ENCODE assay signal across 14 cellular contexts in the genomic region with DNA sequence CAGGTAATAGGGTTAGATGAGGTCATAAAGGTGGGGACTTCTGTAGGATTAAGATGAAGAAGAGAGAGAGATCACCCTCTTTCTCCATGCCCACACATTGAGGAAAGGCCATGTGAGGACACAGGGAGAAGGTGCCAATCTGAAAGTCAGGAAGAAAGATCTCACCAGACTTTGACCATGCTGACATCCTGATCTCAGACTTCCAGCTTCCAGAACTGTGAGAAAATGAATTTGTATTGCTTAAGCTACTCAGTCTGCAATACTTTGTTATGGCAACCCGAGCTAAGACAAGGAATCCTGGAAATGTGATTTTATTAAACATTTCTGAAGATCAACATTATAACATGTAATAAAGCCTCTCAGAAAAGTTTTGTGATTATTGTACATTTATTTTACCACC. TPM values are rescaled to one million over a fixed set of nuclear protein-coding genes. Genes with fewer than 3 reads are reported as not detected.
A peak's percentile ranks its signal among the peaks of the same experiment; 100 is the strongest.
DNase-seq lines count a peak whose midpoint lies in the region; ATAC-seq, FAIRE-seq and TF ChIP-seq lines count a peak whose summit lies in the region.
"Had no signal": no experiment of that assay in that cellular context is flagged by ENCODE, and none has a peak within 500 bp of the region (broad histone marks: within the 10 kb centered on the region; RNA-seq: fewer than 3 reads in every experiment).

No MANE protein-coding gene starts in this region.

- H3K36me3 ChIP-seq in GM23248 (ENCODE audit: low read depth) (no peaks in the 10 kb centered on the region), mesenchymal stem cell (ENCODE audit: control insufficient read depth in 1 of 2, insufficient read depth in 2 of 2, low read depth in 1 of 2, low read length in 2 of 2) (no peaks in the 10 kb centered on the region), subcutaneous abdominal adipose tissue (ENCODE audit: control insufficient read depth in 5 of 5, insufficient read depth in 5 of 5, low read length in 5 of 5) (no peaks in the 10 kb centered on the region)
- H3K36me3 ChIP-seq: BLaER1 treated with 17β-estradiol and CSF1 and Interleukin-3, amounts not matched to agents 10 nM and 100 nM had no signal

- H3K27me3 ChIP-seq in GM23248 (replicated peaks; ENCODE audit: insufficient read depth) (no peaks in the 10 kb centered on the region), mesenchymal stem cell (ENCODE audit: control insufficient read depth in 1 of 2, insufficient read depth in 1 of 2, low read length in 2 of 2) (no peaks in the 10 kb centered on the region), subcutaneous abdominal adipose tissue (ENCODE audit: control insufficient read depth in 5 of 5, insufficient read depth in 4 of 5, low read length in 5 of 5) (no peaks in the 10 kb centered on the region)
- H3K27me3 ChIP-seq: BLaER1 treated with 17β-estradiol and CSF1 and Interleukin-3, amounts not matched to agents 10 nM and 100 nM had no signal

- ATAC-seq in GM19351 (IDR thresholded peaks at IDR 0.05; ENCODE audit: unreplicated experiment), result no peak
- ATAC-seq: HCT116 had no signal

- no peak overlapping the region for H2BK5ac ChIP-seq in mesenchymal stem cell (ENCODE audit: low read depth, low read length, poor library complexity, severe bottlenecking)

- no peaks in the 10 kb centered on the region for H3K27me3 Mint-ChIP-seq in chondrocyte (ENCODE audit: low read depth)
- no peaks in the 10 kb centered on the region for H3K27me3 Mint-ChIP-seq in mesothelial cell of epicardium (ENCODE audit: low read depth)

- H4K8ac ChIP-seq in mesenchymal stem cell (ENCODE audit: low read length), result no peak overlapping the region

- H4K20me1 ChIP-seq in GM23248 (ENCODE audit: insufficient read depth), result no peaks in the 10 kb centered on the region

- no peak for TF ChIP-seq CTCF in chondrocyte (IDR thresholded peaks at IDR 0.05)
- no peak for TF ChIP-seq CTCF in mesothelial cell of epicardium (IDR thresholded peaks at IDR 0.05; ENCODE audit: unreplicated experiment)

- H3K4ac ChIP-seq in mesenchymal stem cell (ENCODE audit: low read depth in 1 of 2, low read length in 2 of 2), result peak overlapping the region in 1 of 2 experiments; percentile 28

- FAIRE-seq in urothelium cell line (lab: Jason Lieb, UNC), result no peak
- FAIRE-seq: H54 had no signal

- H3K4me3 Mint-ChIP-seq in chondrocyte (ENCODE audit: unreplicated experiment) (no peak overlapping the region), mesothelial cell of epicardium (no peak overlapping the region)

- H3K79me1 ChIP-seq in mesenchymal stem cell (replicated peaks; ENCODE audit: low read length, poor library complexity, severe bottlenecking), result no peaks in the 10 kb centered on the region

- H3K14ac ChIP-seq in mesenchymal stem cell (ENCODE audit: low read length in 2 of 2), result no peak overlapping the region

- peaks cover 25% of the 10 kb centered on the region; the same call in 1 of the 2 replicates for H3F3A ChIP-seq in GM23248 (ENCODE audit: insufficient read depth)

- H3K9me3 Mint-ChIP-seq in chondrocyte (ENCODE audit: low read depth) (no peaks in the 10 kb centered on the region), mesothelial cell of epicardium (no peaks in the 10 kb centered on the region)

- H2AK5ac ChIP-seq in mesenchymal stem cell (ENCODE audit: low read length, severe bottlenecking), result no peak overlapping the region

- H3K27ac ChIP-seq in GM23248 (peak overlapping the region; percentile 84), mesenchymal stem cell (ENCODE audit: low read length, poor library complexity, severe bottlenecking) (no peak overlapping the region), subcutaneous abdominal adipose tissue (ENCODE audit: low read depth, low read length) (peak overlapping the region; percentile 43)
- H3K27ac ChIP-seq: BLaER1 treated with 17β-estradiol and CSF1 and Interleukin-3, amounts not matched to agents 10 nM and 100 nM had no signal

- H2AFZ ChIP-seq in GM23248 (peak overlapping the region; percentile 47), mesenchymal stem cell (ENCODE audit: low read depth, low read length) (no peak overlapping the region)

- no peak overlapping the region for H3K23ac ChIP-seq in mesenchymal stem cell (ENCODE audit: low read length in 2 of 2)

- no peak overlapping the region for H2BK120ac ChIP-seq in mesenchymal stem cell (ENCODE audit: low read depth, low read length)

- H2BK12ac ChIP-seq in mesenchymal stem cell (ENCODE audit: low read length in 2 of 2), result no peak overlapping the region

- no peak overlapping the region for H4K91ac ChIP-seq in mesenchymal stem cell (ENCODE audit: low read length)

- H3K9me3 ChIP-seq in GM23248 (ENCODE audit: low read depth) (no peaks in the 10 kb centered on the region), mesenchymal stem cell (ENCODE audit: control insufficient read depth, low read length) (no peaks in the 10 kb centered on the region), subcutaneous abdominal adipose tissue (ENCODE audit: control insufficient read depth in 5 of 5, low read length in 5 of 5) (no peaks in the 10 kb centered on the region)
- H3K9me3 ChIP-seq: BLaER1 treated with 17β-estradiol and CSF1 and Interleukin-3, amounts not matched to agents 10 nM and 100 nM had no signal

- DNase-seq in GM23248, result peak; percentile 58
- DNase-seq in chondrocyte (ENCODE audit: low spot score), result no peak
- no peak for DNase-seq in mesenchymal stem cell
- no peak for DNase-seq in mesothelial cell of epicardium (ENCODE audit: low spot score in 2 of 2, unreplicated experiment in 2 of 2)
- DNase-seq in urothelium cell line (ENCODE audit: low spot score), result no peak
- no peak for DNase-seq in NCI-H2227 (lab: John Stamatoyannopoulos, UW; ENCODE audit: unreplicated experiment)
- DNase-seq: 8988T; CD4-positive, CD25-positive, alpha-beta regulatory T cell; DMS 273 treated with DMSO at 0.1 percent for 48 hours had no signal

- H3K36me3 Mint-ChIP-seq in chondrocyte (ENCODE audit: low read depth), result no peaks in the 10 kb centered on the region
- H3K36me3 Mint-ChIP-seq in mesothelial cell of epicardium, result no peaks in the 10 kb centered on the region
- H3K36me3 Mint-ChIP-seq: CD4-positive, CD25-positive, alpha-beta regulatory T cell had no signal

- 0 out of 2 replicates have a peak, but pooled peaks cover 5% of the 10 kb centered on the region for H3K9me2 ChIP-seq in GM23248 (ENCODE audit: insufficient read depth)

- H3K27ac Mint-ChIP-seq in chondrocyte (ENCODE audit: unreplicated experiment), result peak overlapping the region; percentile 38
- H3K27ac Mint-ChIP-seq in mesothelial cell of epicardium, result no peak overlapping the region
- H3K27ac Mint-ChIP-seq: CD4-positive, CD25-positive, alpha-beta regulatory T cell had no signal

- H3K4me1 Mint-ChIP-seq in chondrocyte (ENCODE audit: low read depth) (peaks cover 16% of the 10 kb centered on the region), mesothelial cell of epicardium (peaks cover 28% of the 10 kb centered on the region)

- peak overlapping the region; percentile 22 for H3K4me2 ChIP-seq in GM23248 (ENCODE audit: unreplicated experiment)
- H3K4me2 ChIP-seq in mesenchymal stem cell (ENCODE audit: low read length, poor library complexity, severe bottlenecking), result no peak overlapping the region
- H3K4me2 ChIP-seq: BLaER1 treated with 17β-estradiol and CSF1 and Interleukin-3, amounts not matched to agents 10 nM and 100 nM had no signal

- H3K4me1 ChIP-seq in GM23248 (ENCODE audit: insufficient read depth) (peaks cover 21% of the 10 kb centered on the region), mesenchymal stem cell (ENCODE audit: control insufficient read depth, insufficient read depth, low read depth, low read length) (no peaks in the 10 kb centered on the region), subcutaneous abdominal adipose tissue (ENCODE audit: control insufficient read depth in 5 of 5, insufficient read depth in 5 of 5, low read length in 5 of 5) (peaks cover 2 to 26% (median 19%) of the 10 kb centered on the region in 5 donors)

- H3K79me2 ChIP-seq in GM23248 (ENCODE audit: insufficient read depth), result peaks cover 8% of the 10 kb centered on the region

- H3K18ac ChIP-seq in mesenchymal stem cell (ENCODE audit: low read depth in 1 of 2, low read length in 2 of 2), result no peak overlapping the region

- H3K9ac ChIP-seq in GM23248, result peak overlapping the region; percentile 62
- peak overlapping the region; percentile 81 for H3K9ac ChIP-seq in mesenchymal stem cell (ENCODE audit: low read length)
- H3K9ac ChIP-seq in subcutaneous abdominal adipose tissue (ENCODE audit: low read length in 5 of 5), result no peak overlapping the region
- H3K9ac ChIP-seq: BLaER1 treated with 17β-estradiol and CSF1 and Interleukin-3, amounts not matched to agents 10 nM and 100 nM had no signal

- no peak overlapping the region for H3K4me3 ChIP-seq in GM23248
- H3K4me3 ChIP-seq in mesenchymal stem cell (ENCODE audit: insufficient read depth in 1 of 2, low read depth in 1 of 2, low read length in 2 of 2), result peak overlapping the region in 1 of 2 experiments; percentile 59
- no peak overlapping the region for H3K4me3 ChIP-seq in subcutaneous abdominal adipose tissue (ENCODE audit: low read depth in 1 of 5, low read length in 5 of 5)
- H3K4me3 ChIP-seq: BLaER1 treated with 17β-estradiol and CSF1 and Interleukin-3, amounts not matched to agents 10 nM and 100 nM had no signal

- in situ Hi-C loops in GM23248 (cut with MboI), result no loop called here

- H2BK15ac ChIP-seq in mesenchymal stem cell (ENCODE audit: low read depth, poor library complexity, severe bottlenecking), result no peak overlapping the region

- 6 to 14% methylated on average over 1 of the region's 1 CpG for WGBS in GM23248 (ENCODE audit: low coverage in 1 of 2, low lambda C conversion rate in 2 of 2, missing lambda C conversion rate in 2 of 2), 2 experiments
- WGBS in mesenchymal stem cell, result no CpG with 5 or more reads among the region's 1 CpG

RNA-seq across cellular contexts. Expression of gene CSNK1G3, which starts 3.5 kb away (rescaled TPM):
- 63.2 and 79.9 TPM in 2 replicates for total RNA-seq in GM23248 (2014; rRNA removed; shearing (Covaris generic))
- polyA plus RNA-seq in GM23248 (2016; fragmentation: Nextera tagmentation; extraction: Ambion mirVana), result 29.5 and 37.4 TPM in 2 replicates
- 39.4 to 46.6 TPM (median 42.2 TPM) in 3 replicates for total RNA-seq in chondrocyte
- polyA plus RNA-seq in mesenchymal stem cell (2013, experiment 1 of 2), result 21.9 TPM
- polyA plus RNA-seq in mesenchymal stem cell (2013, experiment 2 of 2), result 22.9 TPM
- 60.9 to 67.0 TPM (median 63.9 TPM) in 3 replicates for total RNA-seq in mesothelial cell of epicardium

Comparison
In these comparisons a context has a peak if more than half of its experiments do, and no peak if none do; other contexts are left out.
1. H3K9ac ChIP-seq: peak in GM23248 (single experiment) and mesenchymal stem cell (single experiment); none in subcutaneous abdominal adipose tissue (0 of 5).